ENCODE assay signal across 32 cellular contexts in genomic region chr14:53493895-53494294, GRCh38.
A peak's percentile ranks its signal among the peaks of the same experiment; 100 is the strongest.
DNase-seq lines count a peak whose midpoint lies in the region; ATAC-seq and TF ChIP-seq lines count a peak whose summit lies in the region.
"Had no signal": no experiment of that assay in that cellular context is flagged by ENCODE, and none has a peak within 500 bp of the region (broad histone marks: within the 10 kb centered on the region; RNA-seq: fewer than 3 reads in every experiment).

No MANE protein-coding gene starts in this region.

- peak overlapping the region; percentile 53; the same call in 2 of the 3 replicates for H2BK15ac ChIP-seq in IMR-90 (ENCODE audit: low read depth, low read length)

- peak overlapping the region; percentile 42; the same call in 1 of the 2 replicates for H3K27ac ChIP-seq in IMR-90 (ENCODE audit: insufficient read depth, low read length)
- H3K27ac ChIP-seq: A549, heart right ventricle, neural progenitor cell, pancreas, SJSA1, WERI-Rb-1 had no signal

- H2BK5ac ChIP-seq in IMR-90 (ENCODE audit: low read depth, low read length, poor library complexity, severe bottlenecking): peak overlapping the region; percentile 25

- peaks cover 3% of the 10 kb centered on the region; the same call in 1 of the 2 replicates for H3K9me3 ChIP-seq in IMR-90 (ENCODE audit: control insufficient read depth, insufficient read depth, low read length)
- H3K9me3 ChIP-seq: A549, breast epithelium, heart right ventricle, pancreas, SJSA1 had no signal

- in situ Hi-C loops in IMR-90 (cut with MboI; ENCODE audit: low sequenced_read_pairs): no loop called here

- intact Hi-C loops in IMR-90 (cut with micrococcal nuclease): no loop called here

- no peak overlapping the region for H3K23ac ChIP-seq in IMR-90 (ENCODE audit: low read depth, low read length)

- peak overlapping the region; percentile 20; the same call in 1 of the 2 replicates for H3K14ac ChIP-seq in IMR-90 (replicated peaks; ENCODE audit: low read depth, low read length)

- no peak overlapping the region for H2AK9ac ChIP-seq in IMR-90 (replicated peaks; ENCODE audit: low read depth, low read length, poor library complexity)

- no TSS peak for BruUV-seq in IMR-90 (replicated peaks; lab: Mats Ljungman, UMichigan)

- no peak for TF ChIP-seq POLR2A in IMR-90 (IDR thresholded peaks at IDR 0.05; ENCODE audit: low read depth, low read length)

- H4K91ac ChIP-seq in IMR-90 (ENCODE audit: insufficient read depth, low read depth, low read length): peak overlapping the region; percentile 30; the same call in 1 of the 2 replicates

- CTCF ChIA-PET in IMR-90 (lab: Yijun Ruan, JAX): no interaction called here

- dilution Hi-C loops in IMR-90 (cut with HindIII; ENCODE audit: low sequenced_read_pairs, unreplicated experiment): no loop called here

- no peak for TF ChIP-seq CTCF in IMR-90 (conservative IDR thresholded peaks at IDR 0.05; ENCODE audit: low read depth, low read length)

- H4K20me1 ChIP-seq in IMR-90 (ENCODE audit: insufficient read depth, low read length): no peaks in the 10 kb centered on the region

- DNase-seq in COLO668 (lab: John Stamatoyannopoulos, UW; ENCODE audit: unreplicated experiment): peak; percentile 19
- DNase-seq in IMR-90: no peak
- peak; percentile 66 to 71 for DNase-seq in NCI-H526 (lab: John Stamatoyannopoulos, UW)
- peak; percentile 39 for DNase-seq in left kidney (ENCODE audit: low read depth, low spot score)
- DNase-seq in activated CD4-positive, alpha-beta T cell treated with anti-CD3 and anti-CD28 coated beads, Interleukin-2, amount 50 U/mL, for 4 hours: no peak
- DNase-seq in NCI-H524 (lab: John Stamatoyannopoulos, UW): no peak
- DNase-seq: activated CD4-positive, alpha-beta T cell treated with anti-CD3 and anti-CD28 coated beads for 48 hours; activated CD8-positive, alpha-beta memory T cell treated with anti-CD3 and anti-CD28 coated beads for 24 hours; activated effector memory CD4-positive, alpha-beta T cell treated with Interleukin-2 at 50 U/mL for 16 hours; activated naive CD8-positive, alpha-beta T cell treated with anti-CD3 and anti-CD28 coated beads for 36 hours; activated T-cell treated with anti-CD3 and anti-CD28 coated beads for 4 hours; anterior cingulate cortex; CD4-positive, CD25-positive, alpha-beta regulatory T cell; EL; heart right ventricle; left cardiac atrium; NCI-H2029; NCI-H226; pancreas; retina; stimulated activated naive B cell treated with anti-CD40 and anti-IgM and Interleukin-4, amounts not matched to agents 10 μg/mL and 1 μg/mL and 100 μg/mL, for 72 hours; T-helper 9 cell; WERI-Rb-1 had no signal

- H2BK20ac ChIP-seq in IMR-90 (ENCODE audit: low read depth, low read length): peak overlapping the region; percentile 45; the same call in 1 of the 2 replicates

- peak overlapping the region; percentile 99 for H4K5ac ChIP-seq in IMR-90 (ENCODE audit: low read depth, low read length)

- no peak for TF ChIP-seq RAD21 in IMR-90 (IDR thresholded peaks at IDR 0.05; ENCODE audit: low read length)

- H3K4ac ChIP-seq in IMR-90 (ENCODE audit: low read depth, low read length): peak overlapping the region; percentile 38

- no peaks in the 10 kb centered on the region for H3K27me3 ChIP-seq in IMR-90 (ENCODE audit: control insufficient read depth, insufficient read depth, low read length)
- H3K27me3 ChIP-seq: breast epithelium, heart right ventricle, neural progenitor cell, pancreas, SJSA1 had no signal

- H2AFZ ChIP-seq in IMR-90 (replicated peaks; ENCODE audit: low read length, poor library complexity): no peak overlapping the region
- H2AFZ ChIP-seq: neural progenitor cell had no signal

- peak overlapping the region; percentile 74 for H2BK120ac ChIP-seq in IMR-90 (ENCODE audit: low read depth, low read length)

- H3K79me1 ChIP-seq in IMR-90 (ENCODE audit: low read depth in 1 of 2, low read length in 2 of 2): no peaks in the 10 kb centered on the region

- POLR2A ChIA-PET in IMR-90 (lab: Charles Lee; ENCODE audit: unreplicated experiment): no interaction called here

- no peak overlapping the region for H3K56ac ChIP-seq in IMR-90 (ENCODE audit: extremely low read depth, insufficient read depth, low read length)

- H3K9ac ChIP-seq in IMR-90 (ENCODE audit: low read depth, low read length): no peak overlapping the region
- H3K9ac ChIP-seq: neural progenitor cell had no signal

- H3K4me2 ChIP-seq in IMR-90 (ENCODE audit: low read depth, low read length): no peak overlapping the region
- H3K4me2 ChIP-seq: A549, neural progenitor cell had no signal

- no peak for ATAC-seq in IMR-90 (ENCODE audit: low read depth)
- ATAC-seq in HG03457 (IDR thresholded peaks at IDR 0.05; ENCODE audit: unreplicated experiment): no peak
- ATAC-seq in HG03520 (IDR thresholded peaks at IDR 0.05; ENCODE audit: unreplicated experiment): no peak
- ATAC-seq: A549; GM12878; HCT116; heart right ventricle; left cardiac atrium; stimulated activated naive B cell treated with anti-CD40 and anti-IgM and Interleukin-4, amounts not matched to agents 10 μg/mL and 1 μg/mL and 100 μg/mL, for 72 hours had no signal

- H3K4me1 ChIP-seq in IMR-90 (ENCODE audit: control insufficient read depth, insufficient read depth, low read length): peaks cover 5% of the 10 kb centered on the region
- H3K4me1 ChIP-seq: A549, breast epithelium, heart right ventricle, pancreas, SJSA1 had no signal

- H3K18ac ChIP-seq in IMR-90 (ENCODE audit: low read depth, low read length): peak overlapping the region; percentile 93

- H3K9me1 ChIP-seq in IMR-90 (ENCODE audit: insufficient read depth, low read length): no peaks in the 10 kb centered on the region

- no peaks in the 10 kb centered on the region for H3K36me3 ChIP-seq in IMR-90 (ENCODE audit: control insufficient read depth, insufficient read depth, low read length)
- H3K36me3 ChIP-seq: breast epithelium, heart right ventricle, neural progenitor cell, pancreas, SJSA1, WERI-Rb-1 had no signal

- WGBS in IMR-90 (ENCODE audit: extremely low coverage in 2 of 2, insufficient read length in 1 of 2), 2 experiments: no CpG with 5 or more reads among the region's 1 CpG

- peak overlapping the region in 1 of 2 experiments; percentile 4; a peak in 3 of 4 replicates for H4K8ac ChIP-seq in IMR-90 (ENCODE audit: low read depth in 2 of 2, low read length in 2 of 2)

- H3K4me3 ChIP-seq in IMR-90 (ENCODE audit: insufficient read depth, low read depth, low read length): no peak overlapping the region
- H3K4me3 ChIP-seq: A549, breast epithelium, GM12878, heart right ventricle, neural progenitor cell, pancreas, SJSA1, skin epidermis had no signal

- peak overlapping the region; percentile 20; the same call in 1 of the 2 replicates for H2AK5ac ChIP-seq in IMR-90 (ENCODE audit: low read depth, low read length)

TF ChIP-seq in IMR-90, 13 proteins besides CTCF, POLR2A, EP300 and RAD21:
- TF ChIP-seq RCOR1 (IDR thresholded peaks at IDR 0.05; ENCODE audit: insufficient replicate concordance, low read length) (no peak), MXI1 (IDR thresholded peaks at IDR 0.05; ENCODE audit: borderline replicate concordance, low read depth, low read length) (no peak), MAFK (IDR thresholded peaks at IDR 0.05; ENCODE audit: low read depth, low read length) (no peak), BHLHE40 (IDR thresholded peaks at IDR 0.05; ENCODE audit: low read depth, low read length) (no peak), MAZ (IDR thresholded peaks at IDR 0.05; ENCODE audit: borderline replicate concordance, low read depth, low read length) (no peak), FOS (IDR thresholded peaks at IDR 0.05; ENCODE audit: low read depth, low read length) (no peak)
- TF ChIP-seq, protein P1, sequence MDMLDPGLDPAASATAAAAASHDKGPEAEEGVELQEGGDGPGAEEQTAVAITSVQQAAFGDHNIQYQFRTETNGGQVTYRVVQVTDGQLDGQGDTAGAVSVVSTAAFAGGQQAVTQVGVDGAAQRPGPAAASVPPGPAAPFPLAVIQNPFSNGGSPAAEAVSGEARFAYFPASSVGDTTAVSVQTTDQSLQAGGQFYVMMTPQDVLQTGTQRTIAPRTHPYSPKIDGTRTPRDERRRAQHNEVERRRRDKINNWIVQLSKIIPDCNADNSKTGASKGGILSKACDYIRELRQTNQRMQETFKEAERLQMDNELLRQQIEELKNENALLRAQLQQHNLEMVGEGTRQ (IDR thresholded peaks at IDR 0.05; ENCODE audit: low read depth, low read length): no peak

Comparison
In these comparisons a context has a peak if more than half of its experiments do, and no peak if none do; other contexts are left out.
1. DNase-seq: peak in COLO668 (single experiment), NCI-H526 (2 of 2) and left kidney (single experiment); none in IMR-90 (single experiment), activated CD4-positive, alpha-beta T cell treated with anti-CD3 and anti-CD28 coated beads, Interleukin-2, amount 50 U/mL, for 4 hours (0 of 2) and NCI-H524 (0 of 2).